Comparison of ENCODE assay signal across 1 cellular context in the genomic region with DNA sequence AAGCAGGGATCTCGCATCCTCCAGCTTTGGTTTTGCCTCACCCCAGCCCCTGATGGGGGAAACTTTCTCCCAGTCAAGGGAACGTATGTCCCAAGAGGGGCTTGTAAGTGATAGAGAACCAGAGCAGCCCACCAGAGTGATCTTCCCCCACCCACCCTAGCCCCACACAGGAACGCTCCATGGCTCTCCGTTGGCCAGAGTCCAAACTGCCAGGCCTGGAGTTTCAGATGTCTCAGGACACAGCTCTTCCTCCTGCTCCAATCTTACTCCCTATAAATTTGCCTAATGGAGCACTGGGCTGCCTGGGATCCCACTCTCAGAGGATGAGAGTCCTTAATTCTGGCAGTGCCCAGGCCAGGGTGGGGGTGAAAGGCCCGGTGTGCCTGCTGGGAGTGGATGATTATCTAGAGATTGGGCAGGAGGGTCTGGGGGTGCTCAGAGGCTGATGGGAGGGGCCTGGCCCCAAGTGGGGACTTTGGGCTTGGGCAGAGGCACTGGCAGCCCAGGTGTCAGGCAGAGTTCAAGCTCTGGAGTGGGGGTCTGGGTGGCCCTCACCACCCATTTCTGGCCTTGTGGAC.
TF ChIP-seq lines count a peak whose summit lies in the region.

No MANE protein-coding gene starts in this region.

TF ChIP-seq in H1, 55 proteins besides CTCF, POLR2A, EP300 and RAD21:
- TF ChIP-seq GTF2F1 (IDR thresholded peaks at IDR 0.05; ENCODE audit: borderline replicate concordance, low read depth, low read length), result no peak
- TF ChIP-seq BRCA1 (IDR thresholded peaks at IDR 0.05; ENCODE audit: low read depth, low read length), result no peak
- no peak for TF ChIP-seq KDM4A (IDR thresholded peaks at IDR 0.05; ENCODE audit: low read depth, low read length, severe bottlenecking)
- TF ChIP-seq TCF12 (IDR thresholded peaks at IDR 0.05; ENCODE audit: low read depth, low read length), result no peak
- no peak for TF ChIP-seq SP4 (IDR thresholded peaks at IDR 0.05; ENCODE audit: low read length)
- TF ChIP-seq CHD2 (IDR thresholded peaks at IDR 0.05; ENCODE audit: low read length), result no peak
- TF ChIP-seq, protein P1, sequence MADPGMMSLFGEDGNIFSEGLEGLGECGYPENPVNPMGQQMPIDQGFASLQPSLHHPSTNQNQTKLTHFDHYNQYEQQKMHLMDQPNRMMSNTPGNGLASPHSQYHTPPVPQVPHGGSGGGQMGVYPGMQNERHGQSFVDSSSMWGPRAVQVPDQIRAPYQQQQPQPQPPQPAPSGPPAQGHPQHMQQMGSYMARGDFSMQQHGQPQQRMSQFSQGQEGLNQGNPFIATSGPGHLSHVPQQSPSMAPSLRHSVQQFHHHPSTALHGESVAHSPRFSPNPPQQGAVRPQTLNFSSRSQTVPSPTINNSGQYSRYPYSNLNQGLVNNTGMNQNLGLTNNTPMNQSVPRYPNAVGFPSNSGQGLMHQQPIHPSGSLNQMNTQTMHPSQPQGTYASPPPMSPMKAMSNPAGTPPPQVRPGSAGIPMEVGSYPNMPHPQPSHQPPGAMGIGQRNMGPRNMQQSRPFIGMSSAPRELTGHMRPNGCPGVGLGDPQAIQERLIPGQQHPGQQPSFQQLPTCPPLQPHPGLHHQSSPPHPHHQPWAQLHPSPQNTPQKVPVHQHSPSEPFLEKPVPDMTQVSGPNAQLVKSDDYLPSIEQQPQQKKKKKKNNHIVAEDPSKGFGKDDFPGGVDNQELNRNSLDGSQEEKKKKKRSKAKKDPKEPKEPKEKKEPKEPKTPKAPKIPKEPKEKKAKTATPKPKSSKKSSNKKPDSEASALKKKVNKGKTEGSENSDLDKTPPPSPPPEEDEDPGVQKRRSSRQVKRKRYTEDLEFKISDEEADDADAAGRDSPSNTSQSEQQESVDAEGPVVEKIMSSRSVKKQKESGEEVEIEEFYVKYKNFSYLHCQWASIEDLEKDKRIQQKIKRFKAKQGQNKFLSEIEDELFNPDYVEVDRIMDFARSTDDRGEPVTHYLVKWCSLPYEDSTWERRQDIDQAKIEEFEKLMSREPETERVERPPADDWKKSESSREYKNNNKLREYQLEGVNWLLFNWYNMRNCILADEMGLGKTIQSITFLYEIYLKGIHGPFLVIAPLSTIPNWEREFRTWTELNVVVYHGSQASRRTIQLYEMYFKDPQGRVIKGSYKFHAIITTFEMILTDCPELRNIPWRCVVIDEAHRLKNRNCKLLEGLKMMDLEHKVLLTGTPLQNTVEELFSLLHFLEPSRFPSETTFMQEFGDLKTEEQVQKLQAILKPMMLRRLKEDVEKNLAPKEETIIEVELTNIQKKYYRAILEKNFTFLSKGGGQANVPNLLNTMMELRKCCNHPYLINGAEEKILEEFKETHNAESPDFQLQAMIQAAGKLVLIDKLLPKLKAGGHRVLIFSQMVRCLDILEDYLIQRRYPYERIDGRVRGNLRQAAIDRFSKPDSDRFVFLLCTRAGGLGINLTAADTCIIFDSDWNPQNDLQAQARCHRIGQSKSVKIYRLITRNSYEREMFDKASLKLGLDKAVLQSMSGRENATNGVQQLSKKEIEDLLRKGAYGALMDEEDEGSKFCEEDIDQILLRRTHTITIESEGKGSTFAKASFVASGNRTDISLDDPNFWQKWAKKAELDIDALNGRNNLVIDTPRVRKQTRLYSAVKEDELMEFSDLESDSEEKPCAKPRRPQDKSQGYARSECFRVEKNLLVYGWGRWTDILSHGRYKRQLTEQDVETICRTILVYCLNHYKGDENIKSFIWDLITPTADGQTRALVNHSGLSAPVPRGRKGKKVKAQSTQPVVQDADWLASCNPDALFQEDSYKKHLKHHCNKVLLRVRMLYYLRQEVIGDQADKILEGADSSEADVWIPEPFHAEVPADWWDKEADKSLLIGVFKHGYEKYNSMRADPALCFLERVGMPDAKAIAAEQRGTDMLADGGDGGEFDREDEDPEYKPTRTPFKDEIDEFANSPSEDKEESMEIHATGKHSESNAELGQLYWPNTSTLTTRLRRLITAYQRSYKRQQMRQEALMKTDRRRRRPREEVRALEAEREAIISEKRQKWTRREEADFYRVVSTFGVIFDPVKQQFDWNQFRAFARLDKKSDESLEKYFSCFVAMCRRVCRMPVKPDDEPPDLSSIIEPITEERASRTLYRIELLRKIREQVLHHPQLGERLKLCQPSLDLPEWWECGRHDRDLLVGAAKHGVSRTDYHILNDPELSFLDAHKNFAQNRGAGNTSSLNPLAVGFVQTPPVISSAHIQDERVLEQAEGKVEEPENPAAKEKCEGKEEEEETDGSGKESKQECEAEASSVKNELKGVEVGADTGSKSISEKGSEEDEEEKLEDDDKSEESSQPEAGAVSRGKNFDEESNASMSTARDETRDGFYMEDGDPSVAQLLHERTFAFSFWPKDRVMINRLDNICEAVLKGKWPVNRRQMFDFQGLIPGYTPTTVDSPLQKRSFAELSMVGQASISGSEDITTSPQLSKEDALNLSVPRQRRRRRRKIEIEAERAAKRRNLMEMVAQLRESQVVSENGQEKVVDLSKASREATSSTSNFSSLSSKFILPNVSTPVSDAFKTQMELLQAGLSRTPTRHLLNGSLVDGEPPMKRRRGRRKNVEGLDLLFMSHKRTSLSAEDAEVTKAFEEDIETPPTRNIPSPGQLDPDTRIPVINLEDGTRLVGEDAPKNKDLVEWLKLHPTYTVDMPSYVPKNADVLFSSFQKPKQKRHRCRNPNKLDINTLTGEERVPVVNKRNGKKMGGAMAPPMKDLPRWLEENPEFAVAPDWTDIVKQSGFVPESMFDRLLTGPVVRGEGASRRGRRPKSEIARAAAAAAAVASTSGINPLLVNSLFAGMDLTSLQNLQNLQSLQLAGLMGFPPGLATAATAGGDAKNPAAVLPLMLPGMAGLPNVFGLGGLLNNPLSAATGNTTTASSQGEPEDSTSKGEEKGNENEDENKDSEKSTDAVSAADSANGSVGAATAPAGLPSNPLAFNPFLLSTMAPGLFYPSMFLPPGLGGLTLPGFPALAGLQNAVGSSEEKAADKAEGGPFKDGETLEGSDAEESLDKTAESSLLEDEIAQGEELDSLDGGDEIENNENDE (IDR thresholded peaks at IDR 0.05; ENCODE audit: insufficient replicate concordance, low read length), result no peak
- TF ChIP-seq JUND (IDR thresholded peaks at IDR 0.05; ENCODE audit: low read length), result no peak
- no peak for TF ChIP-seq HDAC6 (IDR thresholded peaks at IDR 0.05; ENCODE audit: low read depth, low read length)
- TF ChIP-seq POU5F1 (IDR thresholded peaks at IDR 0.05; ENCODE audit: low read depth, low read length), result no peak
- TF ChIP-seq BACH1 (IDR thresholded peaks at IDR 0.05; ENCODE audit: low read length), result no peak
- TF ChIP-seq CREB1 (IDR thresholded peaks at IDR 0.05), result no peak
- no peak for TF ChIP-seq TBP (IDR thresholded peaks at IDR 0.05; ENCODE audit: low read depth, low read length)
- no peak for TF ChIP-seq RFX5 (IDR thresholded peaks at IDR 0.05; ENCODE audit: borderline replicate concordance, low read depth, low read length)
- TF ChIP-seq CTBP2 (IDR thresholded peaks at IDR 0.05; ENCODE audit: borderline replicate concordance, insufficient read depth, insufficient read length, low read length), result no peak
- no peak for TF ChIP-seq NANOG (IDR thresholded peaks at IDR 0.05; ENCODE audit: insufficient read depth, low read depth, low read length, poor library complexity, severe bottlenecking)
- TF ChIP-seq YY1 (IDR thresholded peaks at IDR 0.05; ENCODE audit: low read depth, low read length), result no peak
- TF ChIP-seq ASH2L (IDR thresholded peaks at IDR 0.05; ENCODE audit: low read length), result no peak
- TF ChIP-seq CBX8 (IDR thresholded peaks at IDR 0.05; ENCODE audit: borderline replicate concordance, low read depth, low read length), result no peak
